Comparison of ENCODE assay signal across 14 cellular contexts in genomic region chr1:223815865-223816264, GRCh38. TPM values are rescaled to one million over a fixed set of nuclear protein-coding genes. Genes with fewer than 3 reads are reported as not detected.
A peak's percentile ranks its signal among the peaks of the same experiment; 100 is the strongest.
DNase-seq lines count a peak whose midpoint lies in the region; ATAC-seq and TF ChIP-seq lines count a peak whose summit lies in the region.
"Had no signal": no experiment of that assay in that cellular context is flagged by ENCODE, and none has a peak within 500 bp of the region (broad histone marks: within the 10 kb centered on the region; RNA-seq: fewer than 3 reads in every experiment).

No MANE protein-coding gene starts in this region.

- no peak overlapping the region for H3K4me3 Mint-ChIP-seq in CD4-positive, alpha-beta memory T cell
- no peak overlapping the region for H3K4me3 Mint-ChIP-seq in glutamatergic neuron (ENCODE audit: unreplicated experiment)
- H3K4me3 Mint-ChIP-seq: activated naive CD8-positive, alpha-beta T cell had no signal

- H3K79me2 ChIP-seq in mesendoderm (ENCODE audit: control insufficient read depth, insufficient read depth, low read length), result peaks cover 8% of the 10 kb centered on the region

- H3K18ac ChIP-seq in IMR-90 (ENCODE audit: low read depth, low read length), result no peak overlapping the region
- H3K18ac ChIP-seq in mesendoderm (ENCODE audit: low read length), result no peak overlapping the region

- BruUV-seq in IMR-90 (replicated peaks; lab: Mats Ljungman, UMichigan), result no TSS peak

- H2BK120ac ChIP-seq in IMR-90 (ENCODE audit: low read depth, low read length) (no peak overlapping the region), mesendoderm (ENCODE audit: low read depth, low read length) (no peak overlapping the region)

- no peak overlapping the region for H3K14ac ChIP-seq in IMR-90 (replicated peaks; ENCODE audit: low read depth, low read length)

- dilution Hi-C loops in IMR-90 (cut with HindIII; ENCODE audit: low sequenced_read_pairs, unreplicated experiment), result no loop called here

- peak overlapping the region in 5 of 7 donors; percentile 9 to 80 (median 33) for H3K27ac Mint-ChIP-seq in CD4-positive, alpha-beta memory T cell
- H3K27ac Mint-ChIP-seq in glutamatergic neuron (ENCODE audit: unreplicated experiment), result no peak overlapping the region
- H3K27ac Mint-ChIP-seq: activated naive CD8-positive, alpha-beta T cell had no signal

- H2BK15ac ChIP-seq in IMR-90 (ENCODE audit: low read depth, low read length) (no peak overlapping the region), mesendoderm (replicated peaks; ENCODE audit: low read depth) (no peak overlapping the region)

- H4K20me1 ChIP-seq in IMR-90 (ENCODE audit: insufficient read depth, low read length), result peaks cover 11% of the 10 kb centered on the region; the same call in 1 of the 2 replicates

- POLR2A ChIA-PET in CD4-positive, alpha-beta memory T cell (lab: Charles Lee; ENCODE audit: partially characterized antibody), result interaction anchor here (1.3 kb wide), 1 partner anchor 18 kb away, joined by 3 read pairs; no protein-coding TSS in a partner anchor
- POLR2A ChIA-PET in IMR-90 (lab: Charles Lee; ENCODE audit: unreplicated experiment), result no interaction called here

- H3K9me1 ChIP-seq in IMR-90 (ENCODE audit: insufficient read depth, low read length), result peaks cover 12% of the 10 kb centered on the region

- in situ Hi-C loops in IMR-90 (cut with MboI; ENCODE audit: low sequenced_read_pairs), result no loop called here

- intact Hi-C loops in CD4-positive, alpha-beta memory T cell (cut with micrococcal nuclease), result no loop called here
- intact Hi-C loops in IMR-90 (cut with micrococcal nuclease), result loop anchor here (10.0 kb wide), 2 partner anchors 89 to 299 kb away; partner anchors contain the start of gene FBXO28

- H3K4me2 ChIP-seq in IMR-90 (ENCODE audit: low read depth, low read length) (no peak overlapping the region), mesendoderm (ENCODE audit: low read length) (no peak overlapping the region)

- peaks cover 16% of the 10 kb centered on the region for H3K36me3 ChIP-seq in CD4-positive, alpha-beta memory T cell (ENCODE audit: insufficient read depth, low read length)
- peaks cover 22% of the 10 kb centered on the region for H3K36me3 ChIP-seq in IMR-90 (ENCODE audit: control insufficient read depth, insufficient read depth, low read length)
- no peaks in the 10 kb centered on the region for H3K36me3 ChIP-seq in mesendoderm (ENCODE audit: control insufficient read depth, insufficient read depth, low read length)

- ATAC-seq in IMR-90 (ENCODE audit: low read depth) (no peak), GM18870 (IDR thresholded peaks at IDR 0.05; ENCODE audit: unreplicated experiment) (no peak), GM21737 (IDR thresholded peaks at IDR 0.05; ENCODE audit: unreplicated experiment) (no peak)

- no peak overlapping the region for H3K56ac ChIP-seq in IMR-90 (ENCODE audit: extremely low read depth, insufficient read depth, low read length)
- H3K56ac ChIP-seq in mesendoderm (ENCODE audit: low read length), result no peak overlapping the region

- H3K23ac ChIP-seq in IMR-90 (ENCODE audit: low read depth, low read length) (peak overlapping the region; percentile 1; the same call in 1 of the 2 replicates), mesendoderm (ENCODE audit: low read length) (no peak overlapping the region)

- H3K36me3 Mint-ChIP-seq in CD4-positive, alpha-beta memory T cell, result peaks cover 42 to 52% of the 10 kb centered on the region in 2 donors
- peaks cover 4% of the 10 kb centered on the region for H3K36me3 Mint-ChIP-seq in glutamatergic neuron (ENCODE audit: unreplicated experiment)

- H3K9me3 ChIP-seq in CD4-positive, alpha-beta memory T cell (ENCODE audit: control insufficient read depth in 1 of 2, low read length in 2 of 2), result no peaks in the 10 kb centered on the region
- no peaks in the 10 kb centered on the region for H3K9me3 ChIP-seq in IMR-90 (ENCODE audit: control insufficient read depth, insufficient read depth, low read length)
- H3K9me3 ChIP-seq: BE2C had no signal

- CTCF ChIA-PET in CD4-positive, alpha-beta memory T cell (lab: Charles Lee; ENCODE audit: partially characterized antibody), result interaction anchor here (1.1 to 1.7 kb wide), 2 partner anchors 8 to 236 kb away, joined by 3 to 5 read pairs; no protein-coding TSS in a partner anchor
- CTCF ChIA-PET in IMR-90 (lab: Yijun Ruan, JAX), result no interaction called here

- H3K9ac ChIP-seq in IMR-90 (ENCODE audit: low read depth, low read length) (no peak overlapping the region), mesendoderm (ENCODE audit: low read length) (peak overlapping the region; percentile 8)

- TF ChIP-seq CTCF in IMR-90 (conservative IDR thresholded peaks at IDR 0.05; ENCODE audit: low read depth, low read length) (no peak), choroid plexus epithelial cell (conservative IDR thresholded peaks at IDR 0.05; ENCODE audit: low read depth, low read length) (no peak), glutamatergic neuron (IDR thresholded peaks at IDR 0.05; ENCODE audit: partially characterized antibody, unreplicated experiment) (no peak)

- H2AK5ac ChIP-seq in IMR-90 (ENCODE audit: low read depth, low read length) (no peak overlapping the region), mesendoderm (ENCODE audit: low read length) (no peak overlapping the region)

- TF ChIP-seq POLR2A in IMR-90 (IDR thresholded peaks at IDR 0.05; ENCODE audit: low read depth, low read length), result no peak

- no peak overlapping the region for H3K4ac ChIP-seq in IMR-90 (ENCODE audit: low read depth, low read length)
- no peak overlapping the region for H3K4ac ChIP-seq in mesendoderm (ENCODE audit: low read depth, low read length)

- H3K27me3 Mint-ChIP-seq in CD4-positive, alpha-beta memory T cell, result no peaks in the 10 kb centered on the region
- H3K27me3 Mint-ChIP-seq in glutamatergic neuron (ENCODE audit: unreplicated experiment), result no peaks in the 10 kb centered on the region
- H3K27me3 Mint-ChIP-seq: activated naive CD8-positive, alpha-beta T cell had no signal

- H4K8ac ChIP-seq in IMR-90 (ENCODE audit: low read depth in 2 of 2, low read length in 2 of 2) (no peak overlapping the region), mesendoderm (ENCODE audit: low read depth, low read length) (no peak overlapping the region)

- no peaks in the 10 kb centered on the region for H3K27me3 ChIP-seq in CD4-positive, alpha-beta memory T cell (ENCODE audit: insufficient read depth, low read length)
- H3K27me3 ChIP-seq in IMR-90 (ENCODE audit: control insufficient read depth, insufficient read depth, low read length) (no peaks in the 10 kb centered on the region), mesendoderm (ENCODE audit: insufficient read depth, low read length, poor library complexity) (no peaks in the 10 kb centered on the region)
- H3K27me3 ChIP-seq: BE2C had no signal

- H3K27ac ChIP-seq in CD4-positive, alpha-beta memory T cell (ENCODE audit: low read depth, low read length), result no peak overlapping the region
- no peak overlapping the region for H3K27ac ChIP-seq in IMR-90 (ENCODE audit: insufficient read depth, low read length)
- H3K27ac ChIP-seq in mesendoderm (ENCODE audit: low read depth, low read length), result no peak overlapping the region

- H4K5ac ChIP-seq in IMR-90 (ENCODE audit: low read depth, low read length) (no peak overlapping the region), mesendoderm (ENCODE audit: low read length) (no peak overlapping the region)

- no peak overlapping the region for H2AK9ac ChIP-seq in IMR-90 (replicated peaks; ENCODE audit: low read depth, low read length, poor library complexity)

- no peak overlapping the region for H3K4me3 ChIP-seq in CD4-positive, alpha-beta memory T cell (ENCODE audit: low read length in 2 of 2)
- no peak overlapping the region for H3K4me3 ChIP-seq in IMR-90 (ENCODE audit: insufficient read depth, low read depth, low read length)
- no peak overlapping the region for H3K4me3 ChIP-seq in choroid plexus epithelial cell (ENCODE audit: low read depth, low read length)
- no peak overlapping the region for H3K4me3 ChIP-seq in mesendoderm (ENCODE audit: low read length)

- H3K4me1 ChIP-seq in CD4-positive, alpha-beta memory T cell (ENCODE audit: insufficient read depth, low read length), result peaks cover 17% of the 10 kb centered on the region
- peaks cover 7% of the 10 kb centered on the region for H3K4me1 ChIP-seq in IMR-90 (ENCODE audit: control insufficient read depth, insufficient read depth, low read length)
- peaks cover 15% of the 10 kb centered on the region for H3K4me1 ChIP-seq in mesendoderm (ENCODE audit: control insufficient read depth, low read depth, low read length)
- H3K4me1 ChIP-seq: BE2C had no signal

- H2BK5ac ChIP-seq in IMR-90 (ENCODE audit: low read depth, low read length, poor library complexity, severe bottlenecking) (no peak overlapping the region), mesendoderm (ENCODE audit: low read length) (no peak overlapping the region)

- H3K4me1 Mint-ChIP-seq in CD4-positive, alpha-beta memory T cell, result peaks cover 27 to 47% (median 37%) of the 10 kb centered on the region in 4 donors
- H3K4me1 Mint-ChIP-seq in glutamatergic neuron (ENCODE audit: low read depth, unreplicated experiment), result peaks cover 14% of the 10 kb centered on the region

- TF ChIP-seq RAD21 in IMR-90 (IDR thresholded peaks at IDR 0.05; ENCODE audit: low read length), result no peak

- no peaks in the 10 kb centered on the region for H3K9me3 Mint-ChIP-seq in CD4-positive, alpha-beta memory T cell
- no peaks in the 10 kb centered on the region for H3K9me3 Mint-ChIP-seq in glutamatergic neuron (ENCODE audit: unreplicated experiment)

- H2AFZ ChIP-seq in IMR-90 (replicated peaks; ENCODE audit: low read length, poor library complexity), result no peak overlapping the region

- no peak overlapping the region for H2BK20ac ChIP-seq in IMR-90 (ENCODE audit: low read depth, low read length)

- no CpG with 5 or more reads among the region's 3 CpGs for WGBS in IMR-90 (ENCODE audit: extremely low coverage in 2 of 2, insufficient read length in 1 of 2), 2 experiments
- WGBS in mesendoderm (ENCODE audit: extremely low coverage, insufficient coverage, low lambda C conversion rate), result no CpG with 5 or more reads among the region's 3 CpGs

- no peak overlapping the region for H4K91ac ChIP-seq in IMR-90 (ENCODE audit: insufficient read depth, low read depth, low read length)

- H3K79me1 ChIP-seq in IMR-90 (ENCODE audit: low read depth in 1 of 2, low read length in 2 of 2), result peaks cover 23 to 48% of the 10 kb centered on the region in 2 experiments
- peaks cover 13% of the 10 kb centered on the region for H3K79me1 ChIP-seq in mesendoderm (ENCODE audit: low read length)

- DNase-seq in CD4-positive, alpha-beta memory T cell, result no peak
- DNase-seq in IMR-90, result peak; percentile 39
- DNase-seq in choroid plexus epithelial cell (ENCODE audit: low read depth), result peak; percentile 62
- no peak for DNase-seq in mesendoderm
- DNase-seq in NCI-H524 (lab: John Stamatoyannopoulos, UW), result no peak
- no peak for DNase-seq in glutamatergic neuron
- DNase-seq: BE2C, DND-41, NCI-H2081, NCI-H748 treated with DMSO at 0.1 percent for 48 hours, SHP77 had no signal

RNA-seq across cellular contexts. Expression of gene TP53BP2, which starts 29.9 kb away (rescaled TPM):
- 10 to 100 TPM; 48.3 to 49.8 TPM for total RNA-seq in CD4-positive, alpha-beta memory T cell
- 10 to 100 TPM in 1 of 2 donors, 1 to 10 TPM in 1; 8.5 to 19.3 TPM for polyA plus RNA-seq in CD4-positive, alpha-beta memory T cell
- 35.0 and 35.8 TPM in 2 replicates for total RNA-seq in IMR-90 (2012; rRNA removed)
- 19.2 and 19.9 TPM in 2 replicates for polyA plus RNA-seq in IMR-90 (2012; rRNA removed)
- polyA plus RNA-seq in IMR-90 (2012; cell fraction: cytosol; rRNA removed), result 9.9 and 11.5 TPM in 2 replicates
- 10.3 and 34.6 TPM in 2 replicates for polyA plus RNA-seq in IMR-90 (2012; cell fraction: nucleus; rRNA removed; ENCODE audit: low replicate concordance)
- 30.2 TPM for polyA plus RNA-seq in mesendoderm (2013, experiment 1 of 2)
- 28.5 TPM for polyA plus RNA-seq in mesendoderm (2013, experiment 2 of 2)
- 50.7 TPM for total RNA-seq in glutamatergic neuron (ENCODE audit: unreplicated experiment)

Comparison
In these comparisons a context has a peak if more than half of its experiments do, and no peak if none do; other contexts are left out.
1. DNase-seq: peak in IMR-90 (single experiment) and choroid plexus epithelial cell (single experiment); none in CD4-positive, alpha-beta memory T cell (0 of 5), mesendoderm (single experiment), NCI-H524 (0 of 2) and glutamatergic neuron (single experiment).